In genomic region chr11:124863826-124864165, GRCh38 we compare ENCODE assay signal across 18 cellular contexts. TPM values are rescaled to one million over a fixed set of nuclear protein-coding genes. Genes with fewer than 3 reads are reported as not detected.
A peak's percentile ranks its signal among the peaks of the same experiment; 100 is the strongest.
DNase-seq lines count a peak whose midpoint lies in the region; ATAC-seq and TF ChIP-seq lines count a peak whose summit lies in the region.
"Had no signal": no experiment of that assay in that cellular context is flagged by ENCODE, and none has a peak within 500 bp of the region (broad histone marks: within the 10 kb centered on the region; RNA-seq: fewer than 3 reads in every experiment).

No MANE protein-coding gene starts in this region.

- DNase-seq in DND-41 (peak; percentile 11), osteoblast (ENCODE audit: insufficient read length, low spot score, missing footprints) (peak; percentile 77), DMS153 treated with DMSO at 0.1 percent for 48 hours (lab: John Stamatoyannopoulos, UW; ENCODE audit: unreplicated experiment) (no peak), retina (no peak), NCI-H1048 (lab: John Stamatoyannopoulos, UW) (no peak), NK-92 (lab: John Stamatoyannopoulos, UW; ENCODE audit: unreplicated experiment) (no peak)
- no peak for DNase-seq in activated T-helper 1 cell treated with anti-CD3 and anti-CD28 coated beads, Interleukin-12 subunit alpha, Interleukin-12 subunit beta, Interleukin-2, Interleukin-4 antibody, amounts not matched to agents 30 ng/mL and 10 ng/mL and 1 ng/mL, durations not matched to agents 14 hours and 24 hours and 36 hours (ENCODE audit: low spot score)
- DNase-seq: activated CD4-positive, alpha-beta T cell treated with anti-CD3 and anti-CD28 coated beads for 36 hours; activated CD8-positive, alpha-beta memory T cell treated with anti-CD3 and anti-CD28 coated beads, Interleukin-2, amount 10 ng/mL, durations not matched to agents 7 days and 5 days; foreskin keratinocyte; Kasumi-1; naive B cell; spleen; stimulated activated CD8-positive, alpha-beta memory T cell treated with anti-CD3 and anti-CD28 coated beads, Interleukin-4, amount 100 ng/mL, for 48 hours; T1000 had no signal

- H3K4me3 Mint-ChIP-seq in activated T-helper 1 cell treated with anti-CD3 and anti-CD28 coated beads, Interleukin-12 subunit alpha, Interleukin-12 subunit beta, Interleukin-2, Interleukin-4 antibody, amounts not matched to agents 30 ng/mL and 10 ng/mL and 1 ng/mL, durations not matched to agents 14 hours and 24 hours and 36 hours, result no peak overlapping the region
- H3K4me3 Mint-ChIP-seq: activated CD4-positive, alpha-beta T cell treated with anti-CD3 and anti-CD28 coated beads for 36 hours; activated CD8-positive, alpha-beta memory T cell treated with anti-CD3 and anti-CD28 coated beads, Interleukin-2, amount 10 ng/mL, durations not matched to agents 7 days and 5 days had no signal

- no peaks in the 10 kb centered on the region for H3K36me3 ChIP-seq in DND-41 (ENCODE audit: insufficient read depth, low read length)
- H3K36me3 ChIP-seq in osteoblast (ENCODE audit: insufficient read depth, low read length), result no peaks in the 10 kb centered on the region
- H3K36me3 ChIP-seq: spleen had no signal

- H3K27ac ChIP-seq in DND-41 (ENCODE audit: low read length) (no peak overlapping the region), osteoblast (ENCODE audit: low read depth, low read length) (no peak overlapping the region)
- H3K27ac ChIP-seq: foreskin keratinocyte, spleen had no signal

- H3K79me2 ChIP-seq in DND-41 (ENCODE audit: insufficient read depth, low read length) (no peaks in the 10 kb centered on the region), osteoblast (ENCODE audit: insufficient read depth, low read length) (no peaks in the 10 kb centered on the region)

- H4K20me1 ChIP-seq in DND-41 (ENCODE audit: insufficient read depth, low read length) (no peaks in the 10 kb centered on the region), osteoblast (ENCODE audit: insufficient read depth, low read length) (no peaks in the 10 kb centered on the region)

- H3K4me3 ChIP-seq in DND-41 (ENCODE audit: low read depth in 1 of 2, low read length in 2 of 2) (no peak overlapping the region), iPS-18c (ENCODE audit: insufficient read depth, low read depth, low read length) (peak overlapping the region; percentile 38; the same call in 1 of the 2 replicates), osteoblast (ENCODE audit: insufficient read depth, low read length) (no peak overlapping the region)
- H3K4me3 ChIP-seq: lung had no signal

- H3K4me2 ChIP-seq in DND-41 (ENCODE audit: insufficient read depth, low read length) (no peak overlapping the region), osteoblast (ENCODE audit: insufficient read depth, low read length) (peak overlapping the region; percentile 73)

- TF ChIP-seq CTCF in DND-41 (IDR thresholded peaks at IDR 0.05; ENCODE audit: borderline replicate concordance, extremely low read depth, low read length, poor library complexity, severe bottlenecking) (no peak), osteoblast (IDR thresholded peaks at IDR 0.05; ENCODE audit: extremely low read depth, low read depth, low read length) (no peak)

- peaks cover 16% of the 10 kb centered on the region for H3K4me1 Mint-ChIP-seq in activated T-helper 1 cell treated with anti-CD3 and anti-CD28 coated beads, Interleukin-12 subunit alpha, Interleukin-12 subunit beta, Interleukin-2, Interleukin-4 antibody, amounts not matched to agents 30 ng/mL and 10 ng/mL and 1 ng/mL, durations not matched to agents 14 hours and 24 hours and 36 hours (ENCODE audit: low read depth)

- H3K9me3 ChIP-seq in DND-41 (ENCODE audit: insufficient read depth, low read length, severe bottlenecking), result no peaks in the 10 kb centered on the region
- H3K9me3 ChIP-seq in iPS-18c (ENCODE audit: control insufficient read depth, insufficient read depth, low read length), result peaks cover 4% of the 10 kb centered on the region
- H3K9me3 ChIP-seq in osteoblast (ENCODE audit: low read depth, low read length), result no peaks in the 10 kb centered on the region
- H3K9me3 ChIP-seq: spleen had no signal

- no peaks in the 10 kb centered on the region for H3K9me3 Mint-ChIP-seq in activated T-helper 1 cell treated with anti-CD3 and anti-CD28 coated beads, Interleukin-12 subunit alpha, Interleukin-12 subunit beta, Interleukin-2, Interleukin-4 antibody, amounts not matched to agents 30 ng/mL and 10 ng/mL and 1 ng/mL, durations not matched to agents 14 hours and 24 hours and 36 hours

- ATAC-seq in DND-41 (ENCODE audit: insufficient read depth, low read depth), result peak; percentile 33; the same call in 1 of the 3 replicates
- ATAC-seq: activated CD4-positive, alpha-beta T cell treated with anti-CD3 and anti-CD28 coated beads for 36 hours; activated CD8-positive, alpha-beta memory T cell treated with anti-CD3 and anti-CD28 coated beads, Interleukin-2, amount 10 ng/mL, durations not matched to agents 7 days and 5 days had no signal

- H3K27me3 ChIP-seq in DND-41 (ENCODE audit: insufficient read depth, low read length, poor library complexity), result peaks cover 2% of the 10 kb centered on the region
- peaks cover 86% of the 10 kb centered on the region for H3K27me3 ChIP-seq in osteoblast (ENCODE audit: insufficient read depth, low read length)

- no peak overlapping the region for H3K9ac ChIP-seq in DND-41 (ENCODE audit: low read depth, low read length)

- no peaks in the 10 kb centered on the region for H3K36me3 Mint-ChIP-seq in activated T-helper 1 cell treated with anti-CD3 and anti-CD28 coated beads, Interleukin-12 subunit alpha, Interleukin-12 subunit beta, Interleukin-2, Interleukin-4 antibody, amounts not matched to agents 30 ng/mL and 10 ng/mL and 1 ng/mL, durations not matched to agents 14 hours and 24 hours and 36 hours (ENCODE audit: low read depth)
- H3K36me3 Mint-ChIP-seq: activated CD8-positive, alpha-beta memory T cell treated with anti-CD3 and anti-CD28 coated beads, Interleukin-2, amount 10 ng/mL, durations not matched to agents 7 days and 5 days; naive B cell had no signal

- H3K27ac Mint-ChIP-seq in activated T-helper 1 cell treated with anti-CD3 and anti-CD28 coated beads, Interleukin-12 subunit alpha, Interleukin-12 subunit beta, Interleukin-2, Interleukin-4 antibody, amounts not matched to agents 30 ng/mL and 10 ng/mL and 1 ng/mL, durations not matched to agents 14 hours and 24 hours and 36 hours, result peak overlapping the region; percentile 5
- H3K27ac Mint-ChIP-seq: activated CD4-positive, alpha-beta T cell treated with anti-CD3 and anti-CD28 coated beads for 36 hours; activated CD8-positive, alpha-beta memory T cell treated with anti-CD3 and anti-CD28 coated beads, Interleukin-2, amount 10 ng/mL, durations not matched to agents 7 days and 5 days; naive B cell; progenitor cell of endocrine pancreas had no signal

- H2AFZ ChIP-seq in DND-41 (ENCODE audit: low read depth, low read length), result no peak overlapping the region
- no peak overlapping the region for H2AFZ ChIP-seq in osteoblast (ENCODE audit: low read length)

- peaks cover 75% of the 10 kb centered on the region for H3K27me3 Mint-ChIP-seq in activated T-helper 1 cell treated with anti-CD3 and anti-CD28 coated beads, Interleukin-12 subunit alpha, Interleukin-12 subunit beta, Interleukin-2, Interleukin-4 antibody, amounts not matched to agents 30 ng/mL and 10 ng/mL and 1 ng/mL, durations not matched to agents 14 hours and 24 hours and 36 hours (ENCODE audit: insufficient read depth)

- H3K4me1 ChIP-seq in DND-41 (ENCODE audit: insufficient read depth, low read length) (no peaks in the 10 kb centered on the region), osteoblast (ENCODE audit: insufficient read depth, low read length) (peaks cover 6% of the 10 kb centered on the region)
- H3K4me1 ChIP-seq: foreskin keratinocyte had no signal

- intact Hi-C loops in activated T-helper 1 cell treated with anti-CD3 and anti-CD28 coated beads, Interleukin-12 subunit alpha, Interleukin-12 subunit beta, Interleukin-2, Interleukin-4 antibody, amounts not matched to agents 30 ng/mL and 10 ng/mL and 1 ng/mL, durations not matched to agents 14 hours and 24 hours and 36 hours (cut with micrococcal nuclease), result no loop called here

RNA-seq across cellular contexts. Expression of gene ROBO3, which starts 1.4 kb away (rescaled TPM):
- total RNA-seq in activated T-helper 1 cell treated with anti-CD3 and anti-CD28 coated beads, Interleukin-12 subunit alpha, Interleukin-12 subunit beta, Interleukin-2, Interleukin-4 antibody, amounts not matched to agents 30 ng/mL and 10 ng/mL and 1 ng/mL, durations not matched to agents 14 hours and 24 hours and 36 hours, result 4.5 and 5.5 TPM in 2 replicates
- total RNA-seq in osteoblast, result 12.7 and 18.1 TPM in 2 replicates

RNA-seq across cellular contexts. Expression of gene ROBO4, which starts 33.9 kb away (rescaled TPM):
- not detected in 2 replicates for total RNA-seq in activated T-helper 1 cell treated with anti-CD3 and anti-CD28 coated beads, Interleukin-12 subunit alpha, Interleukin-12 subunit beta, Interleukin-2, Interleukin-4 antibody, amounts not matched to agents 30 ng/mL and 10 ng/mL and 1 ng/mL, durations not matched to agents 14 hours and 24 hours and 36 hours
- 0.36 and 0.59 TPM in 2 replicates for total RNA-seq in osteoblast
- total RNA-seq: activated CD4-positive, alpha-beta T cell treated with anti-CD3 and anti-CD28 coated beads for 36 hours; activated CD8-positive, alpha-beta memory T cell treated with anti-CD3 and anti-CD28 coated beads, Interleukin-2, amount 10 ng/mL, durations not matched to agents 7 days and 5 days; progenitor cell of endocrine pancreas had no signal

RNA-seq across cellular contexts. Expression of gene HEPN1, which starts 55.3 kb away (rescaled TPM):
- total RNA-seq in activated T-helper 1 cell treated with anti-CD3 and anti-CD28 coated beads, Interleukin-12 subunit alpha, Interleukin-12 subunit beta, Interleukin-2, Interleukin-4 antibody, amounts not matched to agents 30 ng/mL and 10 ng/mL and 1 ng/mL, durations not matched to agents 14 hours and 24 hours and 36 hours, result not detected in 2 replicates
- total RNA-seq in osteoblast, result under 0.01 TPM in 1 of 2 replicates, not detected in the other
- total RNA-seq: activated CD4-positive, alpha-beta T cell treated with anti-CD3 and anti-CD28 coated beads for 36 hours; activated CD8-positive, alpha-beta memory T cell treated with anti-CD3 and anti-CD28 coated beads, Interleukin-2, amount 10 ng/mL, durations not matched to agents 7 days and 5 days; foreskin keratinocyte; lung; progenitor cell of endocrine pancreas had no signal

Comparison
In these comparisons a context has a peak if more than half of its experiments do, and no peak if none do; other contexts are left out.
1. DNase-seq: peak in DND-41 (single experiment) and osteoblast (single experiment); none in activated T-helper 1 cell treated with anti-CD3 and anti-CD28 coated beads, Interleukin-12 subunit alpha, Interleukin-12 subunit beta, Interleukin-2, Interleukin-4 antibody, amounts not matched to agents 30 ng/mL and 10 ng/mL and 1 ng/mL, durations not matched to agents 14 hours and 24 hours and 36 hours (single experiment), DMS153 treated with DMSO at 0.1 percent for 48 hours (single experiment), retina (single experiment), NCI-H1048 (single experiment) and NK-92 (single experiment).